1 cellular context compared by ENCODE assay signal in genomic region chr3:186963636-186964035, GRCh38.
TF ChIP-seq lines count a peak whose summit lies in the region.

No MANE protein-coding gene starts in this region.

TF ChIP-seq in H1, 55 proteins besides CTCF, POLR2A, EP300 and RAD21:
- TF ChIP-seq ASH2L (IDR thresholded peaks at IDR 0.05; ENCODE audit: low read length) (peak; percentile 25), ATF2 (IDR thresholded peaks at IDR 0.05; ENCODE audit: low read length) (no peak), ZNF274 (IDR thresholded peaks at IDR 0.05; ENCODE audit: borderline replicate concordance, extremely low read depth, low read length) (no peak)
